1 cellular context compared by ENCODE assay signal in genomic region chr18:2906522-2907458, GRCh38.
A peak's percentile ranks its signal among the peaks of the same experiment; 100 is the strongest.
TF ChIP-seq lines count a peak whose summit lies in the region.

No MANE protein-coding gene starts in this region.

TF ChIP-seq in HepG2, 621 proteins besides CTCF, POLR2A, EP300 and RAD21 (continued from another document and continues in another):
- TF ChIP-seq FOXA1 (IDR thresholded peaks at IDR 0.05) (no peak), FOXA1 (CRISPR knock-in tag; IDR thresholded peaks at IDR 0.05) (no peak), TP53 (CRISPR knock-in tag; conservative IDR thresholded peaks at IDR 0.05) (no peak), ZNF580 (CRISPR knock-in tag; IDR thresholded peaks at IDR 0.05; ENCODE audit: borderline replicate concordance, low read depth) (no peak), THAP9 (CRISPR knock-in tag; IDR thresholded peaks at IDR 0.05; ENCODE audit: borderline replicate concordance) (no peak), ZNF275 (CRISPR knock-in tag; IDR thresholded peaks at IDR 0.05; ENCODE audit: borderline replicate concordance) (no peak), ZSCAN29 (CRISPR knock-in tag; conservative IDR thresholded peaks at IDR 0.05) (no peak), SP5 (CRISPR knock-in tag; IDR thresholded peaks at IDR 0.05; ENCODE audit: borderline replicate concordance, low read depth) (no peak; the same call in 1 of the 2 replicates), SNAPC2 (CRISPR knock-in tag; IDR thresholded peaks at IDR 0.05) (no peak), ZKSCAN5 (CRISPR knock-in tag; IDR thresholded peaks at IDR 0.05) (no peak), YY1 (IDR thresholded peaks at IDR 0.05; ENCODE audit: insufficient read depth, insufficient replicate concordance, low read depth, low read length) (no peak), FOXA3 (CRISPR knock-in tag; IDR thresholded peaks at IDR 0.05) (no peak), ZHX1 (CRISPR knock-in tag; IDR thresholded peaks at IDR 0.05; ENCODE audit: low read depth) (no peak), JARID2 (CRISPR knock-in tag; IDR thresholded peaks at IDR 0.05; ENCODE audit: insufficient replicate concordance) (no peak), ZC3H4 (CRISPR knock-in tag; IDR thresholded peaks at IDR 0.05; ENCODE audit: borderline replicate concordance) (no peak), GATAD1 (CRISPR knock-in tag; IDR thresholded peaks at IDR 0.05) (no peak), ZBTB7B (CRISPR knock-in tag; IDR thresholded peaks at IDR 0.05) (no peak; the same call in 1 of the 2 replicates), XBP1 (CRISPR knock-in tag; IDR thresholded peaks at IDR 0.05) (no peak), ZFX (CRISPR knock-in tag; IDR thresholded peaks at IDR 0.05; ENCODE audit: low read depth) (no peak; the same call in 1 of the 2 replicates), LBX2 (CRISPR knock-in tag; IDR thresholded peaks at IDR 0.05; ENCODE audit: borderline replicate concordance) (no peak), BRD4 (CRISPR knock-in tag; IDR thresholded peaks at IDR 0.05) (no peak), ZNF530 (CRISPR knock-in tag; IDR thresholded peaks at IDR 0.05; ENCODE audit: low read depth) (no peak), ZNF33A (CRISPR knock-in tag; IDR thresholded peaks at IDR 0.05; ENCODE audit: borderline replicate concordance) (no peak), ZNF569 (CRISPR knock-in tag; IDR thresholded peaks at IDR 0.05; ENCODE audit: borderline replicate concordance) (no peak), UBTF (CRISPR knock-in tag; IDR thresholded peaks at IDR 0.05) (peak; percentile 26; the same call in 1 of the 2 replicates), ZNF317 (CRISPR knock-in tag; IDR thresholded peaks at IDR 0.05) (no peak), BATF2 (CRISPR knock-in tag; IDR thresholded peaks at IDR 0.05) (no peak), HOXD1 (CRISPR knock-in tag; IDR thresholded peaks at IDR 0.05) (no peak), ZNF329 (CRISPR knock-in tag; IDR thresholded peaks at IDR 0.05; ENCODE audit: low read depth) (no peak), ZNF280D (CRISPR knock-in tag; IDR thresholded peaks at IDR 0.05) (no peak), HES4 (CRISPR knock-in tag; IDR thresholded peaks at IDR 0.05; ENCODE audit: borderline replicate concordance) (no peak), MED13 (CRISPR knock-in tag; IDR thresholded peaks at IDR 0.05) (no peak), FOXO4 (CRISPR knock-in tag; conservative IDR thresholded peaks at IDR 0.05) (no peak), ZNF512B (CRISPR knock-in tag; IDR thresholded peaks at IDR 0.05; ENCODE audit: borderline replicate concordance) (no peak), NR1H2 (CRISPR knock-in tag; IDR thresholded peaks at IDR 0.05; ENCODE audit: borderline replicate concordance, low read depth) (no peak), ZNF766 (CRISPR knock-in tag; IDR thresholded peaks at IDR 0.05; ENCODE audit: borderline replicate concordance) (no peak), SAP130 (CRISPR knock-in tag; IDR thresholded peaks at IDR 0.05; ENCODE audit: low read depth) (peak; percentile 15; the same call in 1 of the 2 replicates), MBD4 (IDR thresholded peaks at IDR 0.05; ENCODE audit: borderline replicate concordance, low read length) (no peak), SMAD1 (CRISPR knock-in tag; IDR thresholded peaks at IDR 0.05; ENCODE audit: borderline replicate concordance, low read depth) (no peak), ZFP36 (IDR thresholded peaks at IDR 0.05; ENCODE audit: borderline replicate concordance, low read depth, low read length, partially characterized antibody) (no peak), HDAC2 (CRISPR knock-in tag; IDR thresholded peaks at IDR 0.05) (no peak), JUN (CRISPR knock-in tag; IDR thresholded peaks at IDR 0.05) (no peak), NFIB (CRISPR knock-in tag; IDR thresholded peaks at IDR 0.05; ENCODE audit: borderline replicate concordance) (no peak), HNRNPH1 (optimal IDR thresholded peaks at IDR 0.05; ENCODE audit: low read depth, low read length) (no peak), ZNF547 (CRISPR knock-in tag; IDR thresholded peaks at IDR 0.05) (no peak; the same call in 1 of the 2 replicates), JDP2 (CRISPR knock-in tag; IDR thresholded peaks at IDR 0.05; ENCODE audit: borderline replicate concordance) (no peak; the same call in 1 of the 2 replicates), ATF4 (CRISPR knock-in tag; IDR thresholded peaks at IDR 0.05) (no peak)
